ENCODE assay signal across 17 cellular contexts in the genomic region with DNA sequence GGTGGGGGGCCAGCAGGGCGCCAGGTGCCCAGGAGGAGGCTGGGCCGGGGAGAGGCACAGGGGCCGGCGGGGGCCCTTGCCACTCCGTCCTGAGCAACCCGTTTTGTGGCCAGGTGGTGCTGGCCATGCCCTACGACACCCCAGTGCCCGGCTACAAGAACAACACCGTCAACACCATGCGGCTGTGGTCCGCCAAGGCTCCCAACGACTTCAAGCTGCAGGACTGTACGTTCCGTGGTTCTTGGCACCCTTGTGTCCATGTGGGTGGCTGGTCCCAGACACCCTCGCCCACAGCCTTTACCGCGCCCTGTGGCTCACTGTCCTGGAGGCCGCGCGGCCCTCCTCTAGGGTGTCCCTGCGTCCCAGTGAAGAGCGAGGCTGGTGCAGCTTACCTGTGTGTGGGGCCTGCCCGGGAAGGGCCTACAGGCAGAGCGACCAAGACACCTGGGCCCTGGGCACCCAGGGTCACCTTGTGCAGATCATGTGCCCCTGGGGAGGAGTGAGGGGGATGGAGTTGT. TPM values are rescaled to one million over a fixed set of nuclear protein-coding genes. Genes with fewer than 3 reads are reported as not detected.
DNase-seq lines count a peak whose midpoint lies in the region; ATAC-seq, FAIRE-seq and TF ChIP-seq lines count a peak whose summit lies in the region.
"Had no signal": no experiment of that assay in that cellular context is flagged by ENCODE, and none has a peak within 500 bp of the region (broad histone marks: within the 10 kb centered on the region; RNA-seq: fewer than 3 reads in every experiment).

No MANE protein-coding gene starts in this region.

- no peak overlapping the region for H2AFZ ChIP-seq in trophoblast cell (ENCODE audit: insufficient read depth, low read length, poor library complexity)
- H2AFZ ChIP-seq in GM23248 = no peak overlapping the region

- no peak overlapping the region for H4K91ac ChIP-seq in trophoblast cell (ENCODE audit: low read depth, low read length)

- H3K23ac ChIP-seq in trophoblast cell (ENCODE audit: low read length) = no peak overlapping the region

- no peaks in the 10 kb centered on the region for H4K20me1 ChIP-seq in GM23248 (ENCODE audit: insufficient read depth)

- no CpG with 5 or more reads among the region's 24 CpGs for WGBS in trophoblast cell (ENCODE audit: extremely low coverage, insufficient coverage, insufficient read length)
- 90 to 91% methylated on average over 21 to 24 of the region's 24 CpGs for WGBS in GM23248 (ENCODE audit: low coverage in 1 of 2, low lambda C conversion rate in 2 of 2, missing lambda C conversion rate in 2 of 2), 2 experiments

- H3K18ac ChIP-seq in trophoblast cell (ENCODE audit: low read length) = no peak overlapping the region

- H3K79me2 ChIP-seq in trophoblast cell (ENCODE audit: control insufficient read depth, insufficient read depth, low read length, poor library complexity) (no peaks in the 10 kb centered on the region), GM23248 (ENCODE audit: insufficient read depth) (peaks cover 10% of the 10 kb centered on the region; the same call in 1 of the 2 replicates)

- ATAC-seq in HG02840 (IDR thresholded peaks at IDR 0.05; ENCODE audit: low FRiP score, unreplicated experiment) = no peak
- ATAC-seq: activated T-cell treated with anti-CD3 and anti-CD28 coated beads, Interleukin-2, amount 50 U/mL, for 4 hours; natural killer cell had no signal

- in situ Hi-C loops in GM23248 (cut with MboI) = no loop called here

- H3K4me2 ChIP-seq in trophoblast cell (ENCODE audit: low read length) (no peak overlapping the region), GM23248 (ENCODE audit: unreplicated experiment) (no peak overlapping the region)

- peak overlapping the region; percentile 19 for H4K12ac ChIP-seq in trophoblast cell (ENCODE audit: low read depth, low read length)

- no peaks in the 10 kb centered on the region for H3K79me1 ChIP-seq in trophoblast cell (ENCODE audit: low read length)

- TF ChIP-seq CTCF in BE2C (IDR thresholded peaks at IDR 0.05; ENCODE audit: low read depth, low read length) (no peak), VCaP (conservative IDR thresholded peaks at IDR 0.05) (no peak), left ventricle myocardium inferior (IDR thresholded peaks at IDR 0.05; ENCODE audit: borderline replicate concordance) (no peak)

- no peak overlapping the region for H3K4ac ChIP-seq in trophoblast cell (ENCODE audit: low read depth, low read length)

- no peaks in the 10 kb centered on the region for H3K27me3 ChIP-seq in BE2C
- H3K27me3 ChIP-seq in left ventricle myocardium inferior (ENCODE audit: low read depth) = no peaks in the 10 kb centered on the region
- H3K27me3 ChIP-seq in trophoblast cell (ENCODE audit: insufficient read depth, low read length) = no peaks in the 10 kb centered on the region
- H3K27me3 ChIP-seq in GM23248 (replicated peaks; ENCODE audit: insufficient read depth) = no peaks in the 10 kb centered on the region

- no peak overlapping the region for H4K8ac ChIP-seq in trophoblast cell (ENCODE audit: low read depth, low read length)

- H2AK5ac ChIP-seq in trophoblast cell (ENCODE audit: low read length) = no peak overlapping the region

- H3K4me3 ChIP-seq in BE2C (ENCODE audit: low read depth, low read length) (no peak overlapping the region), left ventricle myocardium inferior (no peak overlapping the region), trophoblast cell (ENCODE audit: low read depth, low read length) (no peak overlapping the region), GM23248 (no peak overlapping the region)

- H3K36me3 ChIP-seq in BE2C (peaks cover 66% of the 10 kb centered on the region), left ventricle myocardium inferior (peaks cover 95% of the 10 kb centered on the region), trophoblast cell (ENCODE audit: control insufficient read depth in 1 of 2, insufficient read depth in 2 of 2, low read length in 2 of 2) (peaks cover 78% of the 10 kb centered on the region in 2 experiments), GM23248 (ENCODE audit: low read depth) (peaks cover 9% of the 10 kb centered on the region; the same call in 1 of the 2 replicates)

- DNase-seq in BE2C (peak; percentile 7), left ventricle myocardium inferior (peak; percentile 14), trophoblast cell (no peak), T-helper 9 cell (no peak), RCC 7860 (ENCODE audit: low spot score) (no peak), GM23248 (no peak)
- DNase-seq: activated CD4-positive, alpha-beta T cell treated with anti-CD3 and anti-CD28 coated beads, Interleukin-2, amount 50 U/mL, for 4 hours; activated T-cell treated with anti-CD3 and anti-CD28 coated beads, Interleukin-2, amount 50 U/mL, for 4 hours; amygdala; foreskin melanocyte; natural killer cell; NCI-H1105 treated with DMSO at 0.1 percent for 48 hours; NCI-H2107; NCI-H748 treated with DMSO at 0.1 percent for 48 hours had no signal

- H3F3A ChIP-seq in GM23248 (ENCODE audit: insufficient read depth) = no peaks in the 10 kb centered on the region

- peak overlapping the region; percentile 94; the same call in 1 of the 2 replicates for H3K27ac ChIP-seq in VCaP
- peak overlapping the region; percentile 87 for H3K27ac ChIP-seq in left ventricle myocardium inferior (replicated peaks)
- no peak overlapping the region for H3K27ac ChIP-seq in trophoblast cell (ENCODE audit: low read depth, low read length)
- no peak overlapping the region for H3K27ac ChIP-seq in GM23248

- no peak for FAIRE-seq in RCC 7860 (lab: Jason Lieb, UNC)
- FAIRE-seq: endothelial cell of umbilical vein had no signal

- no peak overlapping the region for H3K9ac ChIP-seq in trophoblast cell (ENCODE audit: low read length)
- no peak overlapping the region for H3K9ac ChIP-seq in GM23248

- no peak overlapping the region for H3K14ac ChIP-seq in trophoblast cell (ENCODE audit: low read length)

- H2BK120ac ChIP-seq in trophoblast cell (ENCODE audit: insufficient read depth, low read length, poor library complexity) = no peak overlapping the region

- H3K9me3 ChIP-seq in BE2C (no peaks in the 10 kb centered on the region), left ventricle myocardium inferior (replicated peaks) (no peaks in the 10 kb centered on the region), trophoblast cell (ENCODE audit: insufficient read depth, low read depth, low read length) (no peaks in the 10 kb centered on the region), GM23248 (ENCODE audit: low read depth) (no peaks in the 10 kb centered on the region)

- H2BK5ac ChIP-seq in trophoblast cell (ENCODE audit: low read depth, low read length, poor library complexity) = no peak overlapping the region

- H3K4me1 ChIP-seq in BE2C = peaks cover 11% of the 10 kb centered on the region
- H3K4me1 ChIP-seq in left ventricle myocardium inferior = peaks cover 85% of the 10 kb centered on the region
- no peaks in the 10 kb centered on the region for H3K4me1 ChIP-seq in trophoblast cell (ENCODE audit: control insufficient read depth in 1 of 2, insufficient read depth in 2 of 2, low read length in 2 of 2)
- H3K4me1 ChIP-seq in GM23248 (ENCODE audit: insufficient read depth) = no peaks in the 10 kb centered on the region

- no peak overlapping the region for H2BK12ac ChIP-seq in trophoblast cell (ENCODE audit: low read length)

- no peaks in the 10 kb centered on the region for H3K9me2 ChIP-seq in GM23248 (ENCODE audit: insufficient read depth)

- intact Hi-C loops in left ventricle myocardium inferior (cut with micrococcal nuclease) = no loop called here

RNA-seq across cellular contexts. Expression of gene PYGB, which starts 28.7 kb away (rescaled TPM):
- polyA plus RNA-seq in BE2C (2012; ENCODE audit: insufficient read depth, insufficient read length, low read depth) = 58.6 TPM
- 218 TPM for total RNA-seq in left ventricle myocardium inferior
- 21.3 and 22.0 TPM in 2 replicates for polyA plus RNA-seq in trophoblast cell (2013)
- 116 and 123 TPM in 2 replicates for total RNA-seq in GM23248 (2014; rRNA removed; shearing (Covaris generic))
- 74.1 and 78.3 TPM in 2 replicates for polyA plus RNA-seq in GM23248 (2016; fragmentation: Nextera tagmentation; extraction: Ambion mirVana)

Comparison
In these comparisons a context has a peak if more than half of its experiments do, and no peak if none do; other contexts are left out.
1. DNase-seq: peak in BE2C (single experiment) and left ventricle myocardium inferior (single experiment); none in trophoblast cell (0 of 2), T-helper 9 cell (single experiment), RCC 7860 (single experiment) and GM23248 (single experiment).
2. H3K27ac ChIP-seq: peak in VCaP (single experiment) and left ventricle myocardium inferior (single experiment); none in trophoblast cell (single experiment) and GM23248 (single experiment).